Comparison of ENCODE assay signal across 8 cellular contexts in the genomic region with DNA sequence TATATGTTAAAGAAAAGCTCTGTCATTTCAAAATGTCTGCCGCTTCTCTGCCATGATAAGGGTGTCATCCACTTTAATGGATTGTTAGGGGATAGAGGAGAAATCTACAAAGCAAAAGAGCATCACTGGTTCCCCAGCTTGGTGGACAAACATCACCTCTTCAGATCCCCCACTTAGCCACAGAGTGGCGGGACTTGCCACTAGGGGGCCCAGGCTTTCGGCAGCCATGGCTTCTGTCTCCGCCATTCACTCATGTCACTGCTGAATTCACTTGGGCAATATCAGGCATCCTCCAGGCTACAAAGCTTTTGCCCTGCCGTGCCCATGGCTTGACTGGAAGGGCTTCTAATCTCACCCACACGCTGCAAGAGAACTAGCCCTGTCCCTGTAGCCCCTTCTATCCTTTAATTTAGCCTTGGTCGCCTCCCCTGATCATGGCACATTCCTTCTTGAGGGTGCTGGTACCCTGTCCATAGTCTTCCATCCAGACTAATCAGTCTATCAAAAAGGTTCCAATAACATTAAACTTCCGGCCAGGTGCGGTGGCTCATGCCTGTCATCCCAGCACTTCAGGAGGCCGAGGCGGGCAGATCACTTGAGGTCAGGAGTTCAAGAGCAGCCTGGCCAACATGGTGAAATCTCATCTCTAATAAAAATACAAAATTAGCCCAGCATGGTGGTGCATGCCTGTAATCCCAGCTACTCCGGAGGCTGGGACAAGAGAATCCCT. TPM values are rescaled to one million over a fixed set of nuclear protein-coding genes. Genes with fewer than 3 reads are reported as not detected.
A peak's percentile ranks its signal among the peaks of the same experiment; 100 is the strongest.
DNase-seq lines count a peak whose midpoint lies in the region; ATAC-seq, FAIRE-seq and TF ChIP-seq lines count a peak whose summit lies in the region.

No MANE protein-coding gene starts in this region.

- TF ChIP-seq CTCF in GM10266 (IDR thresholded peaks at IDR 0.05; ENCODE audit: control insufficient read depth, insufficient read depth, low read depth, missing control alignments) (peak; percentile 76), WERI-Rb-1 (IDR thresholded peaks at IDR 0.05; ENCODE audit: low read depth, low read length) (peak; percentile 95), bronchial epithelial cell (IDR thresholded peaks at IDR 0.05; ENCODE audit: insufficient read depth, low read length, severe bottlenecking) (peak; percentile 87)

- H3K9me3 ChIP-seq in MG63 (no peaks in the 10 kb centered on the region), WERI-Rb-1 (ENCODE audit: severe bottlenecking) (no peaks in the 10 kb centered on the region)

- H3K36me3 ChIP-seq in MG63 (no peaks in the 10 kb centered on the region), WERI-Rb-1 (no peaks in the 10 kb centered on the region; the same call in 1 of the 2 replicates), bronchial epithelial cell (ENCODE audit: control insufficient read depth, insufficient read depth, low read length) (no peaks in the 10 kb centered on the region)

- ATAC-seq in GM19351 (IDR thresholded peaks at IDR 0.05; ENCODE audit: unreplicated experiment) = no peak

- no peak overlapping the region for H3K27ac ChIP-seq in WERI-Rb-1

- FAIRE-seq in bronchial epithelial cell (lab: Jason Lieb, UNC) = no peak

- peak; percentile 84 for DNase-seq in GM10266 (ENCODE audit: extremely low spot score)
- DNase-seq in MG63 = peak; percentile 43
- peak; percentile 72 for DNase-seq in WERI-Rb-1
- DNase-seq in bronchial epithelial cell (ENCODE audit: low read depth) = peak; percentile 31
- peak; percentile 74 for DNase-seq in left kidney (ENCODE audit: low read depth, low spot score)
- peak; percentile 43 to 61 (median 43) for DNase-seq in stimulated activated CD4-positive, alpha-beta T cell treated with anti-CD3 and anti-CD28 coated beads, TNF-alpha, amount 100 ng/mL, for 48 hours (ENCODE audit: low read depth in 3 of 3)
- no peak for DNase-seq in LoVo (ENCODE audit: low spot score)

- H3K4me3 ChIP-seq in MG63 = no peak overlapping the region
- H3K4me3 ChIP-seq in WERI-Rb-1 (ENCODE audit: low read depth, low read length) = no peak overlapping the region
- no peak overlapping the region for H3K4me3 ChIP-seq in bronchial epithelial cell (ENCODE audit: low read depth, low read length)

- H3K27me3 ChIP-seq in MG63 (no peaks in the 10 kb centered on the region), WERI-Rb-1 (ENCODE audit: insufficient read depth, low read depth, severe bottlenecking) (no peaks in the 10 kb centered on the region), bronchial epithelial cell (ENCODE audit: control insufficient read depth, insufficient read depth, low read length) (no peaks in the 10 kb centered on the region)

RNA-seq across cellular contexts. Expression of a gene that starts 34.7 kb away (rescaled TPM):
- total RNA-seq in MG63 (2014; rRNA removed; shearing (Covaris generic); ENCODE audit: low replicate concordance) = not detected in 2 replicates
- total RNA-seq in bronchial epithelial cell = under 0.01 TPM in 2 replicates

RNA-seq across cellular contexts. Expression of a gene that starts 36.3 kb away (rescaled TPM):
- total RNA-seq in MG63 (2014; rRNA removed; shearing (Covaris generic); ENCODE audit: low replicate concordance) = not detected in 2 replicates
- total RNA-seq in bronchial epithelial cell = 0.79 and 1.9 TPM in 2 replicates
